ENCODE assay signal across 8 cellular contexts in the genomic region with DNA sequence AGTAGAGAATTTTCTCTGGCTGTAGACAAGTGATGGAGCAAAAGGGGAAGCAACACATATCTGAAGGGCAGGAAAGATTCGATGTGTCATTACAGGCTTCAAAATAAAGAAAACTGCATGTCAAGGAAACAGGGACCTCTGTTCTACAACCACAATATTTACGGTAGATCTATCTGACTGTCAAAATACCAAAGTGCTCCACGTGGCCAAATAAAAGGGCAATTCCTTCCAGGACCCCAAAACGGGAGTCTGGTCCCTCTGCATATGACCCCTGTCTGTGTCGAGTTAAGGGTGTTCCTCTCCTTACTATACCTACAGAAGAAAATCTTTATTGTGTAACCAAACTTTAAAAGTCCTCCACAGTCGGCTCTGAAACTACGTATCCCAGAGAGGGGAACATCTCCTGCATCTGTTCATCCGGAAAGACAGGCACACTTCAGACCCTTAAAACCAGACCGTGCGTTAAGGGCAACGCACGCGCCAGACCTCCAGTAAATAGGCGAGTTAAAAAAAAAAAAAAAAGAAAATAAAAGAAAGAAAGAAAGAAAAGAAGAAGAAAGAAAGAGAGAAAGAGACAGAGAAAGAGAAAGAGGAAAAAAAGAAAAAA. TPM values are rescaled to one million over a fixed set of nuclear protein-coding genes. Genes with fewer than 3 reads are reported as not detected.
DNase-seq lines count a peak whose midpoint lies in the region; ATAC-seq and TF ChIP-seq lines count a peak whose summit lies in the region.

No MANE protein-coding gene starts in this region.

- H3K36me3 ChIP-seq in esophagus (ENCODE audit: control insufficient read depth in 2 of 2, insufficient read depth in 2 of 2, low read length in 1 of 2) (no peaks in the 10 kb centered on the region), prostate gland (no peaks in the 10 kb centered on the region)

- H3K9me3 ChIP-seq in esophagus (ENCODE audit: control insufficient read depth in 2 of 2, insufficient read depth in 1 of 2, low read depth in 1 of 2, low read length in 1 of 2) (no peaks in the 10 kb centered on the region), prostate gland (no peaks in the 10 kb centered on the region)

- WGBS in esophagus, 2 donors = 2 to 3% methylated on average over 14 of the region's 14 CpGs
- 4% methylated on average over 14 of the region's 14 CpGs for WGBS in prostate gland

- H3K4me1 Mint-ChIP-seq in T-helper 1 cell treated with Interleukin-12 subunit alpha and Interleukin-12 subunit beta and Interleukin-4 antibody, amounts not matched to agents 30 μg/mL and 1 μg/mL, for 36 hours (ENCODE audit: low read depth) = peaks cover 31% of the 10 kb centered on the region

- no peak for ATAC-seq in HG02623 (IDR thresholded peaks at IDR 0.05; ENCODE audit: unreplicated experiment)
- ATAC-seq in HG03571 (IDR thresholded peaks at IDR 0.05; ENCODE audit: unreplicated experiment) = no peak

- peaks cover 13% of the 10 kb centered on the region for H3K9me3 Mint-ChIP-seq in T-helper 1 cell treated with Interleukin-12 subunit alpha and Interleukin-12 subunit beta and Interleukin-4 antibody, amounts not matched to agents 30 μg/mL and 1 μg/mL, for 36 hours

- no peak for TF ChIP-seq POLR2A in prostate gland (IDR thresholded peaks at IDR 0.05)

- no peaks in the 10 kb centered on the region for H3K27me3 Mint-ChIP-seq in T-helper 1 cell treated with Interleukin-12 subunit alpha and Interleukin-12 subunit beta and Interleukin-4 antibody, amounts not matched to agents 30 μg/mL and 1 μg/mL, for 36 hours (ENCODE audit: low read depth)

- H3K4me3 ChIP-seq in esophagus (ENCODE audit: low read depth in 1 of 2, low read length in 2 of 2) (peak overlapping the region; percentile 86 to 91), prostate gland (peak overlapping the region; percentile 85 to 94)

- peaks cover 0 to 3% of the 10 kb centered on the region in 2 donors for H3K4me1 ChIP-seq in esophagus (ENCODE audit: control insufficient read depth in 2 of 2, insufficient read depth in 2 of 2, low read length in 1 of 2)
- no peaks in the 10 kb centered on the region for H3K4me1 ChIP-seq in prostate gland (replicated peaks)

- H3K27ac Mint-ChIP-seq in T-helper 1 cell treated with Interleukin-12 subunit alpha and Interleukin-12 subunit beta and Interleukin-4 antibody, amounts not matched to agents 30 μg/mL and 1 μg/mL, for 36 hours = peak overlapping the region; percentile 94

- peak overlapping the region; percentile 94 for H3K4me3 Mint-ChIP-seq in T-helper 1 cell treated with Interleukin-12 subunit alpha and Interleukin-12 subunit beta and Interleukin-4 antibody, amounts not matched to agents 30 μg/mL and 1 μg/mL, for 36 hours

- no peaks in the 10 kb centered on the region for H3K27me3 ChIP-seq in esophagus (ENCODE audit: control insufficient read depth in 1 of 2, insufficient read depth in 2 of 2, low read length in 2 of 2)
- H3K27me3 ChIP-seq in prostate gland (replicated peaks; ENCODE audit: insufficient read depth) = no peaks in the 10 kb centered on the region

- peaks cover 16% of the 10 kb centered on the region for H3K36me3 Mint-ChIP-seq in T-helper 1 cell treated with Interleukin-12 subunit alpha and Interleukin-12 subunit beta and Interleukin-4 antibody, amounts not matched to agents 30 μg/mL and 1 μg/mL, for 36 hours (ENCODE audit: low read depth)

- intact Hi-C loops in prostate gland (cut with DNase I) = loop anchor here (5.0 kb wide), 1 partner anchor 355 kb away; the partner anchor contains the start of gene INTS4
- intact Hi-C loops in posterior vena cava (cut with DNase I) = no loop called here

- DNase-seq in T-helper 1 cell = no peak
- peak; percentile 74 for DNase-seq in SIG-M5 treated with dmso at 0.1 percent for 504 hours (lab: John Stamatoyannopoulos, UW; ENCODE audit: unreplicated experiment)
- no peak for DNase-seq in prostate gland (ENCODE audit: low spot score)
- no peak for DNase-seq in posterior vena cava (ENCODE audit: low spot score)

- H3K27ac ChIP-seq in esophagus (ENCODE audit: low read depth in 2 of 2, low read length in 1 of 2) (no peak overlapping the region), prostate gland (peak overlapping the region; percentile 65 to 76)

- TF ChIP-seq CTCF in prostate gland (IDR thresholded peaks at IDR 0.05) = no peak

RNA-seq across cellular contexts. Expression of gene CLNS1A, which starts 0.8 kb away (rescaled TPM):
- 100 to 1,000 TPM in 1 of 2 donors, 10 to 100 TPM in 1; 57.8 to 104 TPM for polyA plus RNA-seq in esophagus
- total RNA-seq in prostate gland (10 to 100 TPM; 37.8 to 99.0 TPM), posterior vena cava (10 to 100 TPM; 58.8 to 65.0 TPM)

RNA-seq across cellular contexts. Expression of gene AQP11, which starts 47.1 kb away (rescaled TPM):
- under 1 TPM in 1 of 2 donors, not detected in 1; 0.06 TPM for polyA plus RNA-seq in esophagus
- total RNA-seq in prostate gland (10 to 100 TPM in 1 of 2 donors, 1 to 10 TPM in 1; 6.9 to 16.6 TPM), posterior vena cava (under 1 TPM; 0.14 to 0.19 TPM)

Comparison
In these comparisons a context has a peak if more than half of its experiments do, and no peak if none do; other contexts are left out.
1. H3K27ac ChIP-seq: peak in prostate gland (2 of 2); none in esophagus (0 of 2).
2. RNA of gene AQP11, which starts 47.1 kb away (total RNA-seq): 6.9 to 16.6 TPM in prostate gland; 0.14 to 0.19 TPM in posterior vena cava; every median in the first group is over 4 times any median in the second.